5 cellular contexts compared by ENCODE assay signal in genomic region chr3:40477671-40478070, GRCh38. TPM values are rescaled to one million over a fixed set of nuclear protein-coding genes. Genes with fewer than 3 reads are reported as not detected.
DNase-seq lines count a peak whose midpoint lies in the region; ATAC-seq and TF ChIP-seq lines count a peak whose summit lies in the region.

No MANE protein-coding gene starts in this region.

- H3K4me1 ChIP-seq in NT2/D1 (ENCODE audit: insufficient read depth, insufficient read length) = no peaks in the 10 kb centered on the region
- peaks cover 7% of the 10 kb centered on the region for H3K4me1 ChIP-seq in skeletal muscle satellite cell (ENCODE audit: control insufficient read depth, insufficient read depth, low read length)
- H3K4me1 ChIP-seq in aorta (ENCODE audit: control insufficient read depth in 1 of 2, insufficient read depth in 2 of 2, low read length in 2 of 2) = no peaks in the 10 kb centered on the region

- peaks cover 5% of the 10 kb centered on the region for H3K36me3 Mint-ChIP-seq in endothelial cell (ENCODE audit: low read depth, unreplicated experiment)

- 44 to 47% methylated on average over 4 of the region's 4 CpGs for WGBS in aorta, 2 donors

- H3K27ac Mint-ChIP-seq in endothelial cell (ENCODE audit: unreplicated experiment) = peak overlapping the region; percentile 84

- H3K27me3 ChIP-seq in NT2/D1 (ENCODE audit: insufficient read depth, insufficient read length) (no peaks in the 10 kb centered on the region), skeletal muscle satellite cell (ENCODE audit: control insufficient read depth, insufficient read depth, low read length) (no peaks in the 10 kb centered on the region), aorta (ENCODE audit: control insufficient read depth in 1 of 2, insufficient read depth in 2 of 2, low read length in 1 of 2) (no peaks in the 10 kb centered on the region)

- peaks cover 6% of the 10 kb centered on the region for H3K27me3 Mint-ChIP-seq in endothelial cell (ENCODE audit: unreplicated experiment)

- ATAC-seq in HG02759 (IDR thresholded peaks at IDR 0.05; ENCODE audit: unreplicated experiment) (no peak), aorta (ENCODE audit: low FRiP score) (no peak)

- intact Hi-C loops in aorta (cut with DNase I) = loop anchor here in 1 of 2 donors (10.0 kb wide), 1 partner anchor 47 kb away; the partner anchor contains the start of gene ZNF621

- H3K4me3 Mint-ChIP-seq in endothelial cell (ENCODE audit: unreplicated experiment) = peak overlapping the region; percentile 89

- peak overlapping the region; percentile 89 for H3K4me2 ChIP-seq in skeletal muscle satellite cell (ENCODE audit: low read length)

- H3K27ac ChIP-seq in aorta (ENCODE audit: low read depth in 1 of 2, low read length in 2 of 2) = no peak overlapping the region

- peaks cover 5% of the 10 kb centered on the region for H3K4me1 Mint-ChIP-seq in endothelial cell (ENCODE audit: unreplicated experiment)

- no peaks in the 10 kb centered on the region for H3K9me3 Mint-ChIP-seq in endothelial cell (ENCODE audit: unreplicated experiment)

- DNase-seq in NT2/D1 (ENCODE audit: low read depth, low spot score) (no peak), endothelial cell (ENCODE audit: low spot score) (no peak), aorta (no peak)

- H3K9me3 ChIP-seq in NT2/D1 (ENCODE audit: insufficient read depth, low read length) = no peaks in the 10 kb centered on the region
- H3K9me3 ChIP-seq in skeletal muscle satellite cell (replicated peaks; ENCODE audit: low read length) = no peaks in the 10 kb centered on the region
- no peaks in the 10 kb centered on the region for H3K9me3 ChIP-seq in aorta (ENCODE audit: control insufficient read depth, low read length)

- peak overlapping the region; percentile 61 for H3K4me3 ChIP-seq in NT2/D1 (ENCODE audit: insufficient read length, low read depth)
- peak overlapping the region; percentile 90 for H3K4me3 ChIP-seq in skeletal muscle satellite cell (ENCODE audit: low read length)
- H3K4me3 ChIP-seq in aorta (ENCODE audit: low read length in 2 of 2) = peak overlapping the region in 1 of 2 donors; percentile 63

- peaks cover 6% of the 10 kb centered on the region for H3K36me3 ChIP-seq in NT2/D1 (ENCODE audit: insufficient read depth, insufficient read length, low read length)
- H3K36me3 ChIP-seq in skeletal muscle satellite cell (ENCODE audit: insufficient read depth, low read length) = peaks cover 3% of the 10 kb centered on the region
- peaks cover 0 to 5% of the 10 kb centered on the region in 2 donors for H3K36me3 ChIP-seq in aorta (ENCODE audit: control insufficient read depth in 1 of 2, insufficient read depth in 2 of 2, low read length in 1 of 2)

- no peak overlapping the region for H3K9ac ChIP-seq in NT2/D1 (ENCODE audit: insufficient read length, low read depth)
- peak overlapping the region; percentile 91 for H3K9ac ChIP-seq in skeletal muscle satellite cell (ENCODE audit: low read depth, low read length)

- no peak for TF ChIP-seq CTCF in endothelial cell (IDR thresholded peaks at IDR 0.05; ENCODE audit: unreplicated experiment)

RNA-seq across cellular contexts. Expression of gene ZNF619, which starts 0.7 kb away (rescaled TPM):
- total RNA-seq in endothelial cell (ENCODE audit: unreplicated experiment) (8.0 TPM), aorta (1 to 10 TPM; 4.0 to 7.1 TPM)
- 2.8 TPM in 2 replicates for total RNA-seq in skeletal muscle satellite cell (2012; rRNA removed)
- 1 to 10 TPM in 1 of 2 donors, under 1 TPM in 1; 0.50 to 2.6 TPM for polyA plus RNA-seq in aorta

RNA-seq across cellular contexts. Expression of gene RPL14, which starts 20.5 kb away (rescaled TPM):
- total RNA-seq in endothelial cell (ENCODE audit: unreplicated experiment) (2,049 TPM), aorta (1,000 to 10,000 TPM; 1,300 to 1,335 TPM)
- total RNA-seq in skeletal muscle satellite cell (2012; rRNA removed) = 295 and 431 TPM in 2 replicates
- polyA plus RNA-seq in aorta = 1,000 to 10,000 TPM; 1,102 to 1,500 TPM

RNA-seq across cellular contexts. Expression of gene ZNF620, which starts 28.2 kb away (rescaled TPM):
- 8.3 TPM for total RNA-seq in endothelial cell (ENCODE audit: unreplicated experiment)
- total RNA-seq in skeletal muscle satellite cell (2012; rRNA removed) = 0.44 and 0.76 TPM in 2 replicates
- total RNA-seq in aorta = 1 to 10 TPM; 4.7 to 5.1 TPM
- 10 to 100 TPM in 1 of 2 donors, 1 to 10 TPM in 1; 3.7 to 12.3 TPM for polyA plus RNA-seq in aorta

RNA-seq across cellular contexts. Expression of gene ZNF621, which starts 47.1 kb away (rescaled TPM):
- total RNA-seq in endothelial cell (ENCODE audit: unreplicated experiment) (25.7 TPM), aorta (10 to 100 TPM; 24.1 to 35.1 TPM)
- total RNA-seq in skeletal muscle satellite cell (2012; rRNA removed) = 11.6 and 14.7 TPM in 2 replicates
- polyA plus RNA-seq in aorta = 10 to 100 TPM; 11.3 to 21.5 TPM
